ENCODE assay signal across 6 cellular contexts in the genomic region with DNA sequence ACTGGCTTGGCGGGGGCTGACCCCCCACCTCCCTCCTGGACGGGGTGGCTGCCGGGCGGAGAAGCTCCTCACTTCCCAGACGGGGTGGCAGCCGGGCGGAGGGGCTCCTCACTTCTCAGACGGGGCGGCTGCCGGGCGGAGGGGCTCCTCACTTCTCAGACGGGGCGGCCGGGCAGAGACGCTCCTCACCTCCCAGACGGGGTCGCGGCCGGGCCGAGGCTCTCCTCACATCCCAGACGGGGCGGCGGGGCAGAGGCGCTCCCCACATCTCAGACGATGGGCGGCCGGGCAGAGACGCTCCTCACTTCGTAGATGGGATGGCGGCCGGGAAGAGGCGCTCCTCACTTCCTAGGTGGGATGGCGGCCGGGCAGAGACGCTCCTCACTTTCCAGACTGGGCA. TPM values are rescaled to one million over a fixed set of nuclear protein-coding genes. Genes with fewer than 3 reads are reported as not detected.
"Had no signal": no experiment of that assay in that cellular context is flagged by ENCODE, and none has a peak within 500 bp of the region (broad histone marks: within the 10 kb centered on the region; RNA-seq: fewer than 3 reads in every experiment).

No MANE protein-coding gene starts in this region.

RNA-seq across cellular contexts. Expression of gene KCNN1, which starts 38.8 kb away (rescaled TPM):
- total RNA-seq: activated naive CD8-positive, alpha-beta T cell treated with anti-CD3 and anti-CD28 coated beads, Interleukin-2, amount 10 ng/mL, durations not matched to agents 7 days and 5 days; activated T-helper 1 cell treated with anti-CD3 and anti-CD28 coated beads, Interleukin-12 subunit alpha, Interleukin-12 subunit beta, Interleukin-2, Interleukin-4 antibody, amounts not matched to agents 30 ng/mL and 10 ng/mL and 1 ng/mL, durations not matched to agents 14 hours and 24 hours and 36 hours; ascending aorta; body of pancreas; bronchial epithelial cell; chondrocyte had no signal
